ENCODE assay signal across 12 cellular contexts in the genomic region with DNA sequence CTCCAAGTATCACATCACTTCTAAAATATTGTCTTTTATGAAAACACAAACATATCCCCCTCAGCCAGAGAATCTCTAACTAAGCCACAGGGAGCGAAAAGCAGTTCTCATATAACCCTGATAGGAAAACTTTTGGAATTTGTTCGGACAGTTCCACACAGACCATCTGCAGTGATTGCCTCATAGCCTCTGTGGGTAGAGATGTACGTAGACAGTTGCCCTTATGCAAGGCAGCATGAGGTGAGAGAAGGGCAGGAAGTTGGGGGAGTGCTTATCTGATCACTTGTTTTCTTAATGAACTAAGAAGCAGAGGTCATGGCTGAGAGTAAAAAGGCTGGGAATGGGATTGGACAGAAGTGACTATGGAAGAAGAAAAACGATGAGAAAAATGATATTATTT. TPM values are rescaled to one million over a fixed set of nuclear protein-coding genes. Genes with fewer than 3 reads are reported as not detected.
A peak's percentile ranks its signal among the peaks of the same experiment; 100 is the strongest.
DNase-seq lines count a peak whose midpoint lies in the region; ATAC-seq and TF ChIP-seq lines count a peak whose summit lies in the region.
"Had no signal": no experiment of that assay in that cellular context is flagged by ENCODE, and none has a peak within 500 bp of the region (broad histone marks: within the 10 kb centered on the region; RNA-seq: fewer than 3 reads in every experiment).

No MANE protein-coding gene starts in this region.

- peaks cover 8% of the 10 kb centered on the region for H3K36me3 Mint-ChIP-seq in CD4-positive, alpha-beta T cell (ENCODE audit: low read depth)
- H3K36me3 Mint-ChIP-seq in memory B cell: peaks cover 11% of the 10 kb centered on the region

- H3K4me3 Mint-ChIP-seq in CD4-positive, alpha-beta T cell: peak overlapping the region; percentile 36
- H3K4me3 Mint-ChIP-seq in memory B cell: peak overlapping the region; percentile 56

- peak; percentile 85 for ATAC-seq in CD4-positive, alpha-beta T cell (ENCODE audit: poor library complexity)
- peak; percentile 75 for ATAC-seq in memory B cell (ENCODE audit: low read depth)
- no peak for ATAC-seq in GM21529 (IDR thresholded peaks at IDR 0.05; ENCODE audit: unreplicated experiment)
- no peak for ATAC-seq in HG03139 (IDR thresholded peaks at IDR 0.05; ENCODE audit: unreplicated experiment)
- ATAC-seq in GM18502 (IDR thresholded peaks at IDR 0.05; ENCODE audit: poor library complexity, unreplicated experiment): no peak

- H3K27me3 ChIP-seq in CD4-positive, alpha-beta T cell (ENCODE audit: control insufficient read depth, insufficient read depth, low read length): no peaks in the 10 kb centered on the region
- no peaks in the 10 kb centered on the region for H3K27me3 ChIP-seq in adipocyte (replicated peaks; ENCODE audit: control insufficient read depth, insufficient read depth, low read length)
- H3K27me3 ChIP-seq: Peyer's patch, testis had no signal

- intact Hi-C loops in CD4-positive, alpha-beta T cell (cut with DNase I, micrococcal nuclease): loop anchor here in 1 of 2 experiments (5.0 kb wide), 1 partner anchor 41 kb away; the partner anchor contains the start of gene SLC23A2

- peaks cover 14% of the 10 kb centered on the region for H3K4me1 Mint-ChIP-seq in CD4-positive, alpha-beta T cell (ENCODE audit: low read depth)
- H3K4me1 Mint-ChIP-seq in memory B cell: peaks cover 30% of the 10 kb centered on the region

- POLR2A ChIA-PET in CD4-positive, alpha-beta T cell (lab: Charles Lee): interaction anchor here (0.6 to 1.2 kb wide), 6 partner anchors 11 to 179 kb away, joined by 3 to 5 read pairs (median 4); no protein-coding TSS in a partner anchor

- H3K9ac ChIP-seq in adipocyte (ENCODE audit: low read length): peak overlapping the region; percentile 27

- peak overlapping the region; percentile 48 for H3K27ac ChIP-seq in CD4-positive, alpha-beta T cell (ENCODE audit: low read depth, low read length)
- H3K27ac ChIP-seq: Peyer's patch had no signal

- H3K9me3 ChIP-seq in CD4-positive, alpha-beta T cell (ENCODE audit: control insufficient read depth, low read length): no peaks in the 10 kb centered on the region
- no peaks in the 10 kb centered on the region for H3K9me3 ChIP-seq in adipocyte (ENCODE audit: control insufficient read depth, low read length)
- H3K9me3 ChIP-seq: Peyer's patch, testis had no signal

- no peak overlapping the region for H3K4me3 ChIP-seq in adipocyte (ENCODE audit: low read length)
- H3K4me3 ChIP-seq: coronary artery, Peyer's patch, testis had no signal

- CTCF ChIA-PET in CD4-positive, alpha-beta T cell (lab: Charles Lee): no interaction called here

- H3K27ac Mint-ChIP-seq in CD4-positive, alpha-beta T cell: peak overlapping the region; percentile 79
- peak overlapping the region; percentile 92 for H3K27ac Mint-ChIP-seq in memory B cell

- H3K36me3 ChIP-seq in adipocyte (ENCODE audit: control insufficient read depth, insufficient read depth, low read length, severe bottlenecking): no peaks in the 10 kb centered on the region
- H3K36me3 ChIP-seq: Peyer's patch had no signal

- peaks cover 2% of the 10 kb centered on the region for H3K9me3 Mint-ChIP-seq in CD4-positive, alpha-beta T cell
- H3K9me3 Mint-ChIP-seq in memory B cell: no peaks in the 10 kb centered on the region

- H3K27me3 Mint-ChIP-seq in CD4-positive, alpha-beta T cell: no peaks in the 10 kb centered on the region
- H3K27me3 Mint-ChIP-seq in memory B cell: no peaks in the 10 kb centered on the region

- DNase-seq in CD4-positive, alpha-beta T cell: peak in 3 of 10 experiments; percentile 4 to 18 (median 6)
- DNase-seq in MV-4-11 (lab: John Stamatoyannopoulos, UW) (peak; percentile 89), adipocyte (ENCODE audit: low read depth) (no peak), memory B cell (ENCODE audit: low spot score in 2 of 2) (no peak), inferior parietal cortex (ENCODE audit: extremely low spot score) (no peak)
- DNase-seq: nucleus accumbens, testis had no signal

- peaks cover 17% of the 10 kb centered on the region for H3K4me1 ChIP-seq in adipocyte (ENCODE audit: control insufficient read depth, insufficient read depth, low read length)

- TF ChIP-seq CTCF in CD4-positive, alpha-beta T cell (IDR thresholded peaks at IDR 0.05): no peak

RNA-seq across cellular contexts. Expression of gene SLC23A2, which starts 39.6 kb away (rescaled TPM):
- 10 to 100 TPM; 22.8 to 23.0 TPM for total RNA-seq in CD4-positive, alpha-beta T cell

Comparison
In these comparisons a context has a peak if more than half of its experiments do, and no peak if none do; other contexts are left out.
1. ATAC-seq: peak in CD4-positive, alpha-beta T cell (single experiment) and memory B cell (single experiment); none in GM21529 (single experiment), HG03139 (single experiment) and GM18502 (single experiment).